ENCODE assay signal across 17 cellular contexts in genomic region chr6:167739721-167740475, GRCh38.
DNase-seq lines count a peak whose midpoint lies in the region; ATAC-seq and FAIRE-seq lines count a peak whose summit lies in the region.
"Had no signal": no experiment of that assay in that cellular context is flagged by ENCODE, and none has a peak within 500 bp of the region (broad histone marks: within the 10 kb centered on the region; RNA-seq: fewer than 3 reads in every experiment).

No MANE protein-coding gene starts in this region.

- H2BK5ac ChIP-seq in neuronal stem cell (ENCODE audit: low read length): no peak overlapping the region

- no peaks in the 10 kb centered on the region for H3K27me3 ChIP-seq in H7 (ENCODE audit: control insufficient read depth, insufficient read depth, low read length)
- H3K27me3 ChIP-seq in neuronal stem cell (ENCODE audit: control insufficient read depth in 3 of 3, insufficient read depth in 3 of 3, low read depth in 1 of 3, low read length in 3 of 3): no peaks in the 10 kb centered on the region
- H3K27me3 ChIP-seq: BE2C had no signal

- H4K8ac ChIP-seq in neuronal stem cell (ENCODE audit: low read depth, low read length): peak overlapping the region; percentile 54

- H3K4me3 Mint-ChIP-seq in effector memory CD8-positive, alpha-beta T cell: no peak overlapping the region
- H3K4me3 Mint-ChIP-seq: CD8-positive, alpha-beta memory T cell; GM23338; H9 had no signal

- H3K4me1 ChIP-seq in neuronal stem cell (ENCODE audit: control insufficient read depth in 2 of 2, insufficient read depth in 1 of 2, low read depth in 1 of 2, low read length in 2 of 2): no peaks in the 10 kb centered on the region
- H3K4me1 ChIP-seq: BE2C had no signal

- DNase-seq in H7 (peak; percentile 15), NCI-H226 (peak; percentile 28), neuronal stem cell (ENCODE audit: low spot score) (no peak), urothelium cell line (ENCODE audit: low spot score) (no peak), middle frontal gyrus (ENCODE audit: extremely low spot score, low spot score) (no peak)
- no peak for DNase-seq in effector memory CD8-positive, alpha-beta T cell
- DNase-seq: BE2C; Caco-2; CD8-positive, alpha-beta memory T cell; DND-41; GDM1; H9 had no signal

- no peaks in the 10 kb centered on the region for H3K4me1 Mint-ChIP-seq in effector memory CD8-positive, alpha-beta T cell (ENCODE audit: low read depth in 2 of 2)
- H3K4me1 Mint-ChIP-seq: CD8-positive, alpha-beta memory T cell had no signal

- no peaks in the 10 kb centered on the region for H3K9me3 Mint-ChIP-seq in effector memory CD8-positive, alpha-beta T cell
- H3K9me3 Mint-ChIP-seq: H9 had no signal

- H4K91ac ChIP-seq in neuronal stem cell (ENCODE audit: low read depth, low read length, poor library complexity): no peak overlapping the region

- FAIRE-seq in urothelium cell line (lab: Jason Lieb, UNC): peak; percentile 53
- FAIRE-seq: A549, GM12892 had no signal

- H3K9me3 ChIP-seq in neuronal stem cell (replicated peaks in 1 of 2; ENCODE audit: control insufficient read depth in 2 of 2, insufficient read depth in 1 of 2, low read depth in 1 of 2, low read length in 2 of 2): peaks cover 4 to 5% of the 10 kb centered on the region in 2 donors
- H3K9me3 ChIP-seq: A549, BE2C had no signal

- no peak for ATAC-seq in HG03097 (IDR thresholded peaks at IDR 0.05; ENCODE audit: low FRiP score, unreplicated experiment)
- ATAC-seq in effector memory CD8-positive, alpha-beta T cell (replicated peaks): no peak
- ATAC-seq: A549, GM23338 had no signal

- no peak overlapping the region for H3K4me3 ChIP-seq in H7 (ENCODE audit: insufficient read depth, low read depth, low read length)
- no peak overlapping the region for H3K4me3 ChIP-seq in neuronal stem cell (ENCODE audit: low read length in 2 of 2)
- H3K4me3 ChIP-seq: A549, GM23338 had no signal

- peak overlapping the region; percentile 58 for H3K23ac ChIP-seq in neuronal stem cell (ENCODE audit: low read depth, low read length, poor library complexity)

- H3K27ac ChIP-seq in neuronal stem cell (replicated peaks; ENCODE audit: low read length): no peak overlapping the region
- H3K27ac ChIP-seq: A549, HL-60 had no signal

- H3K18ac ChIP-seq in neuronal stem cell (ENCODE audit: low read length): peak overlapping the region; percentile 53

- H2BK12ac ChIP-seq in neuronal stem cell (ENCODE audit: low read length): no peak overlapping the region

- no peak overlapping the region for H3K4ac ChIP-seq in neuronal stem cell (ENCODE audit: low read length)

- no peak overlapping the region for H3K27ac Mint-ChIP-seq in effector memory CD8-positive, alpha-beta T cell
- H3K27ac Mint-ChIP-seq: CD8-positive, alpha-beta memory T cell; GM23338 had no signal

- WGBS in neuronal stem cell (ENCODE audit: extremely low coverage in 2 of 2, insufficient read length in 2 of 2, insufficient replicate concordance in 1 of 2), 2 donors: no CpG with 5 or more reads among the region's 23 CpGs

- H2AFZ ChIP-seq in neuronal stem cell (ENCODE audit: low read length): no peak overlapping the region
- H2AFZ ChIP-seq: GM23338 had no signal

- H3K14ac ChIP-seq in neuronal stem cell (ENCODE audit: low read length): no peak overlapping the region

- no peak overlapping the region for H2BK15ac ChIP-seq in neuronal stem cell (ENCODE audit: low read length)

- no peak overlapping the region for H3K9ac ChIP-seq in neuronal stem cell (ENCODE audit: low read depth, low read length, poor library complexity)

- H2AK5ac ChIP-seq in neuronal stem cell (ENCODE audit: low read depth, low read length): no peak overlapping the region

- no peak overlapping the region for H3K4me2 ChIP-seq in neuronal stem cell (ENCODE audit: insufficient read depth, low read length, poor library complexity, severe bottlenecking)
- H3K4me2 ChIP-seq: A549, GM23338 had no signal

- no peak overlapping the region for H2BK120ac ChIP-seq in neuronal stem cell (ENCODE audit: low read depth, low read length)

- no peaks in the 10 kb centered on the region for H3K79me1 ChIP-seq in neuronal stem cell (ENCODE audit: low read depth, low read length)

- peaks cover 7 to 47% of the 10 kb centered on the region in 2 donors for H3K27me3 Mint-ChIP-seq in effector memory CD8-positive, alpha-beta T cell

- H3K36me3 Mint-ChIP-seq in effector memory CD8-positive, alpha-beta T cell (ENCODE audit: insufficient read depth): peaks cover 2% of the 10 kb centered on the region
- H3K36me3 Mint-ChIP-seq: CD8-positive, alpha-beta memory T cell had no signal

- H3K36me3 ChIP-seq in H7 (replicated peaks; ENCODE audit: control insufficient read depth, insufficient read depth, low read length) (no peaks in the 10 kb centered on the region), neuronal stem cell (replicated peaks in 1 of 2; ENCODE audit: control insufficient read depth in 2 of 2, insufficient read depth in 2 of 2, low read length in 2 of 2) (no peaks in the 10 kb centered on the region)
- H3K36me3 ChIP-seq: BE2C had no signal

Comparison
In these comparisons a context has a peak if more than half of its experiments do, and no peak if none do; other contexts are left out.
1. DNase-seq: peak in H7 (single experiment) and NCI-H226 (single experiment); none in neuronal stem cell (single experiment), urothelium cell line (single experiment), effector memory CD8-positive, alpha-beta T cell (0 of 3) and middle frontal gyrus (single experiment).